ENCODE assay signal across 7 cellular contexts in genomic region chr3:55487376-55488241, GRCh38. TPM values are rescaled to one million over a fixed set of nuclear protein-coding genes. Genes with fewer than 3 reads are reported as not detected.
DNase-seq lines count a peak whose midpoint lies in the region; ATAC-seq and TF ChIP-seq lines count a peak whose summit lies in the region.

No MANE protein-coding gene starts in this region.

- peaks cover 3 to 51% (median 41%) of the 10 kb centered on the region in 5 donors for H3K4me1 ChIP-seq in subcutaneous abdominal adipose tissue (ENCODE audit: control insufficient read depth in 5 of 5, insufficient read depth in 5 of 5, low read length in 5 of 5)

- peaks cover 69% of the 10 kb centered on the region for H3K4me1 Mint-ChIP-seq in brain

- H3K9ac ChIP-seq in subcutaneous abdominal adipose tissue (ENCODE audit: low read length in 5 of 5) = no peak overlapping the region

- no peaks in the 10 kb centered on the region for H3K36me3 Mint-ChIP-seq in brain

- H3K27ac ChIP-seq in layer of hippocampus (ENCODE audit: low read depth, low read length) (peak overlapping the region; percentile 18), subcutaneous abdominal adipose tissue (ENCODE audit: low read depth, low read length) (peak overlapping the region; percentile 10)

- H3K27me3 Mint-ChIP-seq in brain = peaks cover 99% of the 10 kb centered on the region

- H3K27ac Mint-ChIP-seq in brain = peak overlapping the region; percentile 17 to 97 (median 90)

- no peaks in the 10 kb centered on the region for H3K9me3 ChIP-seq in subcutaneous abdominal adipose tissue (ENCODE audit: control insufficient read depth in 5 of 5, low read length in 5 of 5)

- peak overlapping the region; percentile 74 for H3K4me3 ChIP-seq in GM06990 (replicated peaks; ENCODE audit: low read depth, low read length)
- H3K4me3 ChIP-seq in subcutaneous abdominal adipose tissue (ENCODE audit: low read depth in 1 of 5, low read length in 5 of 5) = peak overlapping the region; percentile 52 to 82 (median 79)

- H3K27me3 ChIP-seq in GM06990 (replicated peaks; ENCODE audit: control insufficient read depth, insufficient read depth, low read length) (peaks cover 1% of the 10 kb centered on the region), layer of hippocampus (ENCODE audit: control insufficient read depth, insufficient read depth, low read length) (no peaks in the 10 kb centered on the region), subcutaneous abdominal adipose tissue (ENCODE audit: control insufficient read depth in 5 of 5, insufficient read depth in 4 of 5, low read length in 5 of 5) (peaks cover 25 to 57% (median 38%) of the 10 kb centered on the region in 5 donors)

- peak overlapping the region; percentile 86 to 97 (median 94) for H3K4me3 Mint-ChIP-seq in brain

- no peak for ATAC-seq in GM18861 (IDR thresholded peaks at IDR 0.05; ENCODE audit: unreplicated experiment)

- DNase-seq in GM06990 (ENCODE audit: extremely low read depth, insufficient read length) = peak; percentile 56
- DNase-seq in NCI-H1930 (lab: John Stamatoyannopoulos, UW) = peak; percentile 10
- DNase-seq in activated effector memory CD4-positive, alpha-beta T cell treated with anti-CD3 and anti-CD28 coated beads, Interleukin-2, amount 50 U/mL, for 16 hours = no peak

- H3K9me3 Mint-ChIP-seq in brain = peaks cover 0 to 5% (median 0%) of the 10 kb centered on the region in 5 experiments

- TF ChIP-seq CTCF in GM06990 (IDR thresholded peaks at IDR 0.05; ENCODE audit: insufficient read depth, low read length, poor library complexity, severe bottlenecking) (no peak), brain (conservative IDR thresholded peaks at IDR 0.05) (no peak)

- H3K36me3 ChIP-seq in GM06990 (ENCODE audit: control insufficient read depth, insufficient read depth, low read length) (no peaks in the 10 kb centered on the region), subcutaneous abdominal adipose tissue (ENCODE audit: control insufficient read depth in 5 of 5, insufficient read depth in 5 of 5, low read length in 5 of 5) (no peaks in the 10 kb centered on the region)

RNA-seq across cellular contexts. Expression of gene WNT5A, which starts 0.5 kb away (rescaled TPM):
- 0.34 TPM for polyA plus RNA-seq in brain (ENCODE audit: insufficient read depth, low read depth, low replicate concordance)
